In the genomic region with DNA sequence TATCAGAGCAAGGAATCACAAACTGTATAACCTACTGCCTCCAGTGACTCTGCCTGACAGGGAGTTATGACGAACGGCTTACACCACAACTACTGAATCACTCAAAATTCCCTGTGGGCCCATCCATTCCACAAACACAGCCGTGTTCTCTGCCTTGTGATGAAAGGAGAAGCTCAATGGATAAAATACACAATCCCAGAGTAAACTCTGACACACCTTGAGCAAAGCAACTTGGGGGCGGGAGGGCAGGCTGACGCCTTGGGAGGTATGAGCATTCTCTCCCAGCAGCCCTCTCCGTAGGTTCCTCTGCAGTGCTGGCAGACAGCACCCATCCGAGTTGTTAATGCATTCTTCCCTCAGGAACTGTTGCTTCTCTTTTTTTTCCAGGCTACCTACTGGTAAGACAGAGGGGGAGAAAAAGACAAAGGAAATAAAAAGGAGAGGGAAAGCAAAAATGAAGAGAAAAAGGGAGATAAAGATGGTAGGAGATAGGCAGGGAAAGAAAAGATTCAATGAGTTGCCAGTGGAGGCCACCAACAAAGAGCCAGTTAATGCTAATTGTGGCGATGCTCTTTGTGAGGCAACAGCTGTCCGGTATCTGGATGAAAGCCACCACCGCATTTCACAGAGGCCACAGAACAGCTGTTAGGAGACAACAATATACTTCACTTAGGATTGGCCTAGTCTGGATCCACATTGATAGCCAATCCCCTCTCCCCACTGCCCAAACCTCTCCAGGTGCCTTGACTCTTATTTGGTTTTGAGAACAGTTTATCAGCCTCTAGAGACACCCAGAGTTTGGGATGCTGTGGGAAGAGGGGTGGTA, we compare ENCODE assay signal across 16 cellular contexts. TPM values are rescaled to one million over a fixed set of nuclear protein-coding genes. Genes with fewer than 3 reads are reported as not detected.
DNase-seq lines count a peak whose midpoint lies in the region; ATAC-seq, FAIRE-seq and TF ChIP-seq lines count a peak whose summit lies in the region.
"Had no signal": no experiment of that assay in that cellular context is flagged by ENCODE, and none has a peak within 500 bp of the region (broad histone marks: within the 10 kb centered on the region; RNA-seq: fewer than 3 reads in every experiment).

No MANE protein-coding gene starts in this region.

- H2BK120ac ChIP-seq in H9 (ENCODE audit: low read depth, low read length, poor library complexity, severe bottlenecking) = no peak overlapping the region

- ATAC-seq in heart right ventricle (peak; percentile 50 to 91 (median 78)), sciatic nerve (peak; percentile 86)
- ATAC-seq in stimulated activated naive CD8-positive, alpha-beta T cell treated with anti-CD3 and anti-CD28 coated beads, Interleukin-15, amount 100 ng/mL, for 72 hours = no peak
- ATAC-seq: GM12878; naive thymus-derived CD8-positive, alpha-beta T cell had no signal

- H3K14ac ChIP-seq in H9 (ENCODE audit: insufficient read depth, low read length) = no peak overlapping the region

- H3K36me3 ChIP-seq in SJSA1 (no peaks in the 10 kb centered on the region), heart right ventricle (no peaks in the 10 kb centered on the region), small intestine (ENCODE audit: control insufficient read depth in 2 of 2, insufficient read depth in 2 of 2, low read length in 2 of 2) (no peaks in the 10 kb centered on the region)

- TF ChIP-seq CTCF in H9 (conservative IDR thresholded peaks at IDR 0.05) (no peak), heart right ventricle (IDR thresholded peaks at IDR 0.05) (no peak)

- no peak overlapping the region for H3K4ac ChIP-seq in H9 (ENCODE audit: low read depth, low read length)

- peaks cover 11 to 16% of the 10 kb centered on the region in 2 experiments for H3K4me1 Mint-ChIP-seq in H9
- H3K4me1 Mint-ChIP-seq in stimulated activated naive CD8-positive, alpha-beta T cell treated with anti-CD3 and anti-CD28 coated beads, Interleukin-15, amount 100 ng/mL, for 72 hours = no peaks in the 10 kb centered on the region

- H3K36me3 Mint-ChIP-seq in H9 (ENCODE audit: insufficient read depth in 1 of 3, low read depth in 3 of 3) = no peaks in the 10 kb centered on the region
- H3K36me3 Mint-ChIP-seq: naive thymus-derived CD8-positive, alpha-beta T cell had no signal

- H2BK12ac ChIP-seq in H9 (ENCODE audit: insufficient read length, low read depth, low read length) = no peak overlapping the region

- H4K5ac ChIP-seq in H9 (ENCODE audit: insufficient read length, low read depth, low read length) = no peak overlapping the region

- no peak overlapping the region for H2BK20ac ChIP-seq in H9 (ENCODE audit: low read depth, low read length, poor library complexity, severe bottlenecking)

- no peak overlapping the region for H3K56ac ChIP-seq in H9 (ENCODE audit: insufficient read length, low read depth, low read length)

- no peak overlapping the region for H3K9ac ChIP-seq in H9 (ENCODE audit: extremely low read depth, insufficient read length, low read length)

- intact Hi-C loops in heart right ventricle (cut with DNase I) = loop anchor here in 1 of 10 donors (10.0 kb wide), 1 partner anchor 89 kb away; no protein-coding TSS in a partner anchor
- intact Hi-C loops in sciatic nerve (cut with DNase I) = no loop called here

- FAIRE-seq in small intestine (lab: Jason Lieb, UNC) = no peak
- FAIRE-seq: GM12878 had no signal

- no peak overlapping the region for H2AFZ ChIP-seq in H9 (ENCODE audit: low read length)

- H4K20me1 ChIP-seq in H9 (ENCODE audit: control insufficient read depth, insufficient read depth, insufficient read length) = no peaks in the 10 kb centered on the region

- no peak overlapping the region for H3K23ac ChIP-seq in H9 (ENCODE audit: insufficient read length, low read depth, low read length)

- no peak overlapping the region for H3T11ph ChIP-seq in H9 (ENCODE audit: low read length)

- H3K9me3 ChIP-seq in H9 (ENCODE audit: control insufficient read depth, low read depth, low read length) = no peaks in the 10 kb centered on the region
- H3K9me3 ChIP-seq in SJSA1 (replicated peaks) = no peaks in the 10 kb centered on the region
- no peaks in the 10 kb centered on the region for H3K9me3 ChIP-seq in heart right ventricle
- no peaks in the 10 kb centered on the region for H3K9me3 ChIP-seq in small intestine (ENCODE audit: control insufficient read depth, low read depth)

- H3K27ac Mint-ChIP-seq in H9 = peak overlapping the region in 1 of 3 experiments; percentile 88; a peak in 1 of 7 replicates
- H3K27ac Mint-ChIP-seq in stimulated activated naive CD8-positive, alpha-beta T cell treated with anti-CD3 and anti-CD28 coated beads, Interleukin-15, amount 100 ng/mL, for 72 hours = no peak overlapping the region
- H3K27ac Mint-ChIP-seq: naive thymus-derived CD8-positive, alpha-beta T cell had no signal

- no peak overlapping the region for H3K27ac ChIP-seq in H9 (ENCODE audit: insufficient read length, low read depth, low read length)
- peak overlapping the region; percentile 95 for H3K27ac ChIP-seq in SJSA1
- peak overlapping the region; percentile 30 to 80 (median 58) for H3K27ac ChIP-seq in heart right ventricle
- no peak overlapping the region for H3K27ac ChIP-seq in small intestine (ENCODE audit: low read depth in 1 of 2, low read length in 1 of 2)
- H3K27ac ChIP-seq: HL-60, RWPE1 had no signal

- no peak overlapping the region for H3K4me2 ChIP-seq in H9 (ENCODE audit: insufficient read depth, insufficient read length, low read length)

- H3K4me3 Mint-ChIP-seq in H9 = no peak overlapping the region
- no peak overlapping the region for H3K4me3 Mint-ChIP-seq in stimulated activated naive CD8-positive, alpha-beta T cell treated with anti-CD3 and anti-CD28 coated beads, Interleukin-15, amount 100 ng/mL, for 72 hours
- H3K4me3 Mint-ChIP-seq: naive thymus-derived CD8-positive, alpha-beta T cell had no signal

- DNase-seq in H9 (peak; percentile 32), SJSA1 (ENCODE audit: low read depth in 1 of 2, low spot score in 2 of 2) (peak; percentile 92 to 95), heart right ventricle (peak; percentile 18 to 66), sciatic nerve (ENCODE audit: low spot score) (peak; percentile 67), SW 1271 (lab: John Stamatoyannopoulos, UW) (no peak), cortex of kidney (lab: John Stamatoyannopoulos, UW) (no peak), small intestine (no peak)
- no peak for DNase-seq in stimulated activated naive CD8-positive, alpha-beta T cell treated with anti-CD3 and anti-CD28 coated beads, Interleukin-15, amount 100 ng/mL, for 72 hours
- DNase-seq: activated CD4-positive, alpha-beta T cell treated with anti-CD3 and anti-CD28 coated beads for 48 hours; activated naive CD4-positive, alpha-beta T cell treated with Interleukin-2 at 50 U/mL for 16 hours; naive thymus-derived CD8-positive, alpha-beta T cell; NCI-H1105 treated with DMSO at 0.1 percent for 48 hours had no signal

- H3K23me2 ChIP-seq in H9 (ENCODE audit: insufficient read length, low read depth, low read length, poor library complexity, severe bottlenecking) = no peaks in the 10 kb centered on the region

- H4K8ac ChIP-seq in H9 (replicated peaks; ENCODE audit: insufficient read length, low read depth, low read length) = no peak overlapping the region

- H2AK5ac ChIP-seq in H9 (ENCODE audit: insufficient read length, low read length) = no peak overlapping the region

- WGBS in H9 (ENCODE audit: extremely low coverage, insufficient read length, low lambda C conversion rate) = no CpG with 5 or more reads among the region's 10 CpGs
- WGBS in heart right ventricle, 2 donors = 55 to 65% methylated on average over 10 of the region's 10 CpGs
- WGBS in small intestine, 3 donors = 42 to 49% (median 48%) methylated on average over 10 of the region's 10 CpGs

- H3K4me1 ChIP-seq in H9 (ENCODE audit: insufficient read depth, low read length) (no peaks in the 10 kb centered on the region; the same call in 1 of the 2 replicates), SJSA1 (replicated peaks) (peaks cover 59% of the 10 kb centered on the region), heart right ventricle (peaks cover 0 to 16% (median 0%) of the 10 kb centered on the region in 9 donors), small intestine (ENCODE audit: control insufficient read depth in 2 of 2, insufficient read depth in 1 of 2, low read depth in 1 of 2, low read length in 1 of 2) (no peaks in the 10 kb centered on the region)

- H4K91ac ChIP-seq in H9 (ENCODE audit: insufficient read length, low read depth, low read length) = no peak overlapping the region

- no peaks in the 10 kb centered on the region for H3K9me3 Mint-ChIP-seq in H9
- no peaks in the 10 kb centered on the region for H3K9me3 Mint-ChIP-seq in stimulated activated naive CD8-positive, alpha-beta T cell treated with anti-CD3 and anti-CD28 coated beads, Interleukin-15, amount 100 ng/mL, for 72 hours

- H3K79me1 ChIP-seq in H9 (ENCODE audit: insufficient read depth, low read depth, low read length, poor library complexity, severe bottlenecking) = no peaks in the 10 kb centered on the region

- H3K4me3 ChIP-seq in SJSA1 = no peak overlapping the region
- no peak overlapping the region for H3K4me3 ChIP-seq in heart right ventricle
- H3K4me3 ChIP-seq in small intestine (ENCODE audit: low read depth in 1 of 2, low read length in 2 of 2) = no peak overlapping the region
- H3K4me3 ChIP-seq: GM12878 had no signal

- no peak overlapping the region for H2BK15ac ChIP-seq in H9 (ENCODE audit: low read depth, low read length)

- H3K27me3 Mint-ChIP-seq in H9 (ENCODE audit: low read depth) = peaks cover 4% of the 10 kb centered on the region
- peaks cover 8% of the 10 kb centered on the region for H3K27me3 Mint-ChIP-seq in stimulated activated naive CD8-positive, alpha-beta T cell treated with anti-CD3 and anti-CD28 coated beads, Interleukin-15, amount 100 ng/mL, for 72 hours

- H3K27me3 ChIP-seq in H9 (ENCODE audit: insufficient read depth, low read length) (no peaks in the 10 kb centered on the region; the same call in 1 of the 2 replicates), SJSA1 (replicated peaks) (no peaks in the 10 kb centered on the region), heart right ventricle (no peaks in the 10 kb centered on the region), small intestine (ENCODE audit: control insufficient read depth in 2 of 2, insufficient read depth in 2 of 2, low read length in 2 of 2) (no peaks in the 10 kb centered on the region)

- no peaks in the 10 kb centered on the region for H3K79me2 ChIP-seq in H9 (ENCODE audit: insufficient read depth, low read length)

- no peak overlapping the region for H3K18ac ChIP-seq in H9 (ENCODE audit: insufficient read length, low read depth, low read length)

- H2BK5ac ChIP-seq in H9 (ENCODE audit: insufficient read length, low read length) = no peak overlapping the region

RNA-seq across cellular contexts. Expression of gene DIO2, which starts 4.7 kb away (rescaled TPM):
- total RNA-seq in H9 (2021) = not detected in 2 replicates
- 22.3 and 27.3 TPM in 2 replicates for total RNA-seq in SJSA1 (2014; rRNA removed; shearing (Covaris generic))
- total RNA-seq in heart right ventricle = 10 to 100 TPM in 5 of 10 donors, 1 to 10 TPM in 5; 2.1 to 18.8 (median 10.7) TPM
- 1 to 10 TPM in 1 of 2 donors, under 1 TPM in 1; 0.20 to 2.6 TPM for polyA plus RNA-seq in heart right ventricle
- total RNA-seq in sciatic nerve = 2.4 TPM
- 1 to 10 TPM in 2 of 3 donors, under 1 TPM in 1; 0.07 to 3.8 (median 2.0) TPM for polyA plus RNA-seq in small intestine
- total RNA-seq: dermis microvascular lymphatic vessel endothelial cell; GM12878; naive thymus-derived CD8-positive, alpha-beta T cell had no signal
- polyA plus RNA-seq: GM12878; naive thymus-derived CD8-positive, alpha-beta T cell had no signal

Comparison
In these comparisons a context has a peak if more than half of its experiments do, and no peak if none do; other contexts are left out.
1. DNase-seq: peak in H9 (single experiment), SJSA1 (2 of 2), heart right ventricle (2 of 2) and sciatic nerve (single experiment); none in SW 1271 (0 of 2), cortex of kidney (single experiment), stimulated activated naive CD8-positive, alpha-beta T cell treated with anti-CD3 and anti-CD28 coated beads, Interleukin-15, amount 100 ng/mL, for 72 hours (0 of 2) and small intestine (single experiment).
2. H3K27ac ChIP-seq: peak in SJSA1 (single experiment) and heart right ventricle (10 of 10); none in H9 (single experiment) and small intestine (0 of 2).